Comparison of ENCODE assay signal across 1 cellular context in genomic region chr6:142341855-142342330, GRCh38.
TF ChIP-seq lines count a peak whose summit lies in the region.

No MANE protein-coding gene starts in this region.

TF ChIP-seq in HepG2, 621 proteins besides CTCF, POLR2A, EP300 and RAD21 (continued from another document):
- peak; percentile 91 for TF ChIP-seq RBM22 (optimal IDR thresholded peaks at IDR 0.05; ENCODE audit: low read length)
